ENCODE assay signal across 1 cellular context in the genomic region with DNA sequence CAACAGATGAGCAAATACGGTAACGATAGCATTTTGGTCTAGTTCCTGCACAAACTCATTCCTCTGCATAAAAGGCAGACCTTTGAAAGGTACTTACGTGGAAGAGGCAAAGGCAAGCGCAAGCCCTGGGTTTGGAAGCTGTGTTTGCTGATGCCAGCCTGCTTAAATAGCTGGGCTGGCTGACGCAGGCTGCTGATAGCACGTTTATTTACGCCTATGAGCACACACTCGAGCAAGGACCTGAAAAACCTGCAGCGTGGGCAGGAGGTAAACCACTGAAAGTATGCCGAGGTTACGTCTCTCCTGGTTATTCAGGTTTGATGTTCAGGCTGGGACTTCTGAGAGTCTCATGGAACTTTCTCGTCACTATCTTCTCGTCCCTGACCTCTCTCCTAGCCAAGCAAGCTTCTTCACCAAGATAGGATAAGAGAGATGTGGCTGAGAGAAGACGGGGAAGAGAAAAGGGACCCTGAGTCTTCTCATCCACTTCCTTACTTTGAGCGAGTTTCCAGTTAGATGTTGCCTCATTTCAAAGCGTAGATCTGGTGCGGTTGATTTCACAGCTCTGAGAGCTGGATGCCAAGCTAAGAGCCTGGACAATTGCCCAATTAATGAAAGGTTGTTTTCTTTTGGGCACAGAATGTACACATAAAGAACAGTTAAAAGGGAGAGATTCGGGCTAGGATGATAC.
TF ChIP-seq lines count a peak whose summit lies in the region.

A gene with protein sequence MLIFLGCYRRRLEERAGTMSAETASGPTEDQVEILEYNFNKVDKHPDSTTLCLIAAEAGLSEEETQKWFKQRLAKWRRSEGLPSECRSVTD (minus strand): TSS at position 139 of the 691 bp plus-strand sequence. CDS start 23,480 bp downstream, outside the sequence.

TF ChIP-seq in IMR-90, 13 proteins besides CTCF, POLR2A, EP300 and RAD21 (continued from another document):
- TF ChIP-seq, protein P1, sequence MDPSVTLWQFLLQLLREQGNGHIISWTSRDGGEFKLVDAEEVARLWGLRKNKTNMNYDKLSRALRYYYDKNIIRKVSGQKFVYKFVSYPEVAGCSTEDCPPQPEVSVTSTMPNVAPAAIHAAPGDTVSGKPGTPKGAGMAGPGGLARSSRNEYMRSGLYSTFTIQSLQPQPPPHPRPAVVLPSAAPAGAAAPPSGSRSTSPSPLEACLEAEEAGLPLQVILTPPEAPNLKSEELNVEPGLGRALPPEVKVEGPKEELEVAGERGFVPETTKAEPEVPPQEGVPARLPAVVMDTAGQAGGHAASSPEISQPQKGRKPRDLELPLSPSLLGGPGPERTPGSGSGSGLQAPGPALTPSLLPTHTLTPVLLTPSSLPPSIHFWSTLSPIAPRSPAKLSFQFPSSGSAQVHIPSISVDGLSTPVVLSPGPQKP (IDR thresholded peaks at IDR 0.05; ENCODE audit: borderline replicate concordance, low read depth, low read length): no peak
- TF ChIP-seq MXI1 (IDR thresholded peaks at IDR 0.05; ENCODE audit: borderline replicate concordance, low read depth, low read length) (no peak), RCOR1 (IDR thresholded peaks at IDR 0.05; ENCODE audit: insufficient replicate concordance, low read length) (no peak), FOS (IDR thresholded peaks at IDR 0.05; ENCODE audit: low read depth, low read length) (no peak), BHLHE40 (IDR thresholded peaks at IDR 0.05; ENCODE audit: low read depth, low read length) (no peak)
